ENCODE assay signal across 1 cellular context in genomic region chr10:83166344-83166743, GRCh38.
TF ChIP-seq lines count a peak whose summit lies in the region.

No MANE protein-coding gene starts in this region.

TF ChIP-seq in HepG2, 621 proteins besides CTCF, POLR2A, EP300 and RAD21 (continued from another document):
- TF ChIP-seq MYPOP (CRISPR knock-in tag; IDR thresholded peaks at IDR 0.05), result no peak
- TF ChIP-seq ZFY (CRISPR knock-in tag; IDR thresholded peaks at IDR 0.05), result no peak
- TF ChIP-seq DNMT1 (CRISPR knock-in tag; IDR thresholded peaks at IDR 0.05), result no peak
- TF ChIP-seq SRSF1 (optimal IDR thresholded peaks at IDR 0.05; ENCODE audit: low read depth, low read length), result no peak
- no peak for TF ChIP-seq PATZ1 (CRISPR knock-in tag; IDR thresholded peaks at IDR 0.05)
- no peak for TF ChIP-seq CBX2 (IDR thresholded peaks at IDR 0.05; ENCODE audit: low read depth, low read length)
- no peak for TF ChIP-seq CBX2 (CRISPR knock-in tag; IDR thresholded peaks at IDR 0.05; ENCODE audit: low read depth)
- TF ChIP-seq NR2F1 (CRISPR knock-in tag; IDR thresholded peaks at IDR 0.05), result no peak
- no peak for TF ChIP-seq SNAPC2 (CRISPR knock-in tag; IDR thresholded peaks at IDR 0.05)
- no peak for TF ChIP-seq KMT2B (CRISPR knock-in tag; IDR thresholded peaks at IDR 0.05)
- TF ChIP-seq MIER2 (CRISPR knock-in tag; IDR thresholded peaks at IDR 0.05), result no peak
- no peak for TF ChIP-seq HOXA5 (CRISPR knock-in tag; IDR thresholded peaks at IDR 0.05)
- TF ChIP-seq NR2F2 (IDR thresholded peaks at IDR 0.05; ENCODE audit: borderline replicate concordance, low read depth), result no peak
